11 cellular contexts compared by ENCODE assay signal in the genomic region with DNA sequence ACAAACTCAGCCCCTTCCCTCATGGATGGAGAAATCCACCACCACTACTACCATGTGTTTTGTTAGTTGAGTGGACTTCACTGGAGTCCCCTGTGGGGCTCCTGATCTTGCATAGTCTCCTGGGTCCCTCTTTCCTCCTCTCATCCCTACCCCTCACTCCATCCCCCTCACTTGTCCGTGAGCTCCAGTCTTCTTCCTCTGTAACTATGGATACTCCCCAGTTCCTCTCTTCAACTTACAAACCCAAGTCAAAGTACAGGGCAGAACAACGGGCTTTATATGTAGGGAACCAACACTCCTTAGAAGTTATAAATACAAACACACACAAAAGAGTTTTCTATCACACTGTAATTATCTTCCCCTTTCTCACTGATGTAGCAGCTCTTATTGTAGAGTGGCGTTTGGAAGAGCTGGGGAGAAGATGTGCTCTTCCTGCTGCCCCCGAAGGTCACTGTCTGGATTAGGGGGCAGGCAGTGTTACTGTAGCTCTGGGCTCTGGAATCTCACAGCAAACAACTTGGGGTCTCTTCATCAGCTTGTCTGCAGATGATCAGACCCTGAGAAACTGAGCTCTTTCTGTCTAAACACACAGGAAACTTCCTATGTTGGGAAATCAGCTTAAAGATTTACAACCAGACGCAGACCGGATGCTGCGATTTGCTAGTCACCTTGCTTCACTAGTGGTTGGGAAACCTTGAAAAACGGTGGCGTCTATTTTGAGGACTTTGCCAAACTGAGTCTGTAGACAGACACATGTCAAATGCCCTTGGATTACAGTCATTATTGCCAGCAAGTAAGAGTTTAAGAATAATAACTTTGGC. TPM values are rescaled to one million over a fixed set of nuclear protein-coding genes. Genes with fewer than 3 reads are reported as not detected.
A peak's percentile ranks its signal among the peaks of the same experiment; 100 is the strongest.
DNase-seq lines count a peak whose midpoint lies in the region; ATAC-seq and TF ChIP-seq lines count a peak whose summit lies in the region.
"Had no signal": no experiment of that assay in that cellular context is flagged by ENCODE, and none has a peak within 500 bp of the region (broad histone marks: within the 10 kb centered on the region; RNA-seq: fewer than 3 reads in every experiment).

No MANE protein-coding gene starts in this region.

- H4K91ac ChIP-seq in mesenchymal stem cell (ENCODE audit: low read length) = no peak overlapping the region

- H3K27ac ChIP-seq in mesenchymal stem cell (ENCODE audit: low read length, poor library complexity, severe bottlenecking) (no peak overlapping the region), psoas muscle (no peak overlapping the region)
- H3K27ac ChIP-seq: prostate gland had no signal

- no peak overlapping the region for H3K4me3 ChIP-seq in mesenchymal stem cell (ENCODE audit: insufficient read depth in 1 of 2, low read depth in 1 of 2, low read length in 2 of 2)
- no peak overlapping the region for H3K4me3 ChIP-seq in psoas muscle
- H3K4me3 ChIP-seq: heart right ventricle, prostate gland had no signal

- H3K9me3 ChIP-seq in mesenchymal stem cell (ENCODE audit: control insufficient read depth, low read length) (no peaks in the 10 kb centered on the region), psoas muscle (no peaks in the 10 kb centered on the region)
- H3K9me3 ChIP-seq: heart right ventricle, prostate gland had no signal

- ATAC-seq in HG03108 (IDR thresholded peaks at IDR 0.05; ENCODE audit: unreplicated experiment) (peak; percentile 64), activated B cell treated with CpG ODN at 0.5 μM for 24 hours (ENCODE audit: low read depth) (peak; percentile 52), psoas muscle (no peak), GM21529 (IDR thresholded peaks at IDR 0.05; ENCODE audit: unreplicated experiment) (no peak), GM18505 (IDR thresholded peaks at IDR 0.05; ENCODE audit: unreplicated experiment) (no peak)

- no peak overlapping the region for H4K8ac ChIP-seq in mesenchymal stem cell (ENCODE audit: low read length)

- no peaks in the 10 kb centered on the region for H3K27me3 Mint-ChIP-seq in activated B cell treated with CpG ODN at 0.5 μM for 24 hours

- no peak overlapping the region for H2AK5ac ChIP-seq in mesenchymal stem cell (ENCODE audit: low read length, severe bottlenecking)

- H3K4me1 ChIP-seq in mesenchymal stem cell (ENCODE audit: control insufficient read depth, insufficient read depth, low read depth, low read length) (no peaks in the 10 kb centered on the region), psoas muscle (no peaks in the 10 kb centered on the region)
- H3K4me1 ChIP-seq: prostate gland had no signal

- H2BK15ac ChIP-seq in mesenchymal stem cell (ENCODE audit: low read depth, poor library complexity, severe bottlenecking) = peak overlapping the region; percentile 55

- peak overlapping the region; percentile 55 for H3K4me3 Mint-ChIP-seq in activated B cell treated with CpG ODN at 0.5 μM for 24 hours

- peaks cover 70% of the 10 kb centered on the region for H3K4me1 Mint-ChIP-seq in activated B cell treated with CpG ODN at 0.5 μM for 24 hours

- H3K36me3 ChIP-seq in mesenchymal stem cell (ENCODE audit: control insufficient read depth in 1 of 2, insufficient read depth in 2 of 2, low read depth in 1 of 2, low read length in 2 of 2) (no peaks in the 10 kb centered on the region), psoas muscle (ENCODE audit: insufficient read depth in 1 of 2, low read depth in 1 of 2) (no peaks in the 10 kb centered on the region)
- H3K36me3 ChIP-seq: heart right ventricle, prostate gland had no signal

- no peak overlapping the region for H3K18ac ChIP-seq in mesenchymal stem cell (ENCODE audit: low read depth in 1 of 2, low read length in 2 of 2)

- no peak overlapping the region for H3K4me2 ChIP-seq in mesenchymal stem cell (ENCODE audit: low read length, poor library complexity, severe bottlenecking)

- intact Hi-C loops in activated B cell treated with CpG ODN at 0.5 μM for 24 hours (cut with micrococcal nuclease) (loop anchor here (1.0 kb wide), 2 partner anchors 9 to 11 kb away; no protein-coding TSS in a partner anchor), psoas muscle (cut with DNase I) (no loop called here)

- CTCF ChIA-PET in activated B cell treated with CpG ODN at 0.5 μM for 24 hours (lab: Charles Lee) = interaction anchor here (1.0 to 1.5 kb wide), 4 partner anchors 11 to 60 kb away, joined by 3 to 6 read pairs (median 3); no protein-coding TSS in a partner anchor

- TF ChIP-seq POLR2A in GM18505 (IDR thresholded peaks at IDR 0.05; ENCODE audit: borderline replicate concordance, extremely low read depth, insufficient read depth, insufficient read length) = no peak

- H3K23ac ChIP-seq in mesenchymal stem cell (ENCODE audit: low read length in 2 of 2) = no peak overlapping the region

- no peak overlapping the region for H2BK120ac ChIP-seq in mesenchymal stem cell (ENCODE audit: low read depth, low read length)

- no peak overlapping the region for H3K14ac ChIP-seq in mesenchymal stem cell (ENCODE audit: low read length in 2 of 2)

- H3K27me3 ChIP-seq in mesenchymal stem cell (ENCODE audit: control insufficient read depth in 1 of 2, insufficient read depth in 1 of 2, low read length in 2 of 2) = no peaks in the 10 kb centered on the region
- H3K27me3 ChIP-seq in psoas muscle (ENCODE audit: insufficient read depth in 3 of 3, low read length in 2 of 3) = no peaks in the 10 kb centered on the region

- DNase-seq in GM13976 (ENCODE audit: low spot score) = peak; percentile 44
- no peak for DNase-seq in activated B cell treated with CpG ODN at 0.5 μM for 24 hours
- peak; percentile 78 for DNase-seq in mesenchymal stem cell
- DNase-seq in psoas muscle = no peak
- no peak for DNase-seq in inferior parietal cortex (ENCODE audit: extremely low spot score)
- DNase-seq: heart right ventricle, NCI-H748 treated with DMSO at 0.1 percent for 48 hours had no signal

- no peak overlapping the region for H3K9ac ChIP-seq in mesenchymal stem cell (ENCODE audit: low read length)

- H2BK12ac ChIP-seq in mesenchymal stem cell (ENCODE audit: low read length in 2 of 2) = no peak overlapping the region

- no peak for TF ChIP-seq CTCF in GM13976 (IDR thresholded peaks at IDR 0.05; ENCODE audit: borderline replicate concordance, control extremely low read depth, extremely low read depth, insufficient read depth, missing control alignments)
- no peak for TF ChIP-seq CTCF in activated B cell treated with CpG ODN at 0.5 μM for 24 hours (IDR thresholded peaks at IDR 0.05)
- TF ChIP-seq CTCF in psoas muscle (IDR thresholded peaks at IDR 0.05) = no peak

- POLR2A ChIA-PET in activated B cell treated with CpG ODN at 0.5 μM for 24 hours (lab: Charles Lee) = interaction anchor here (0.6 to 4.0 kb wide), 6 partner anchors 10 to 105 kb away, joined by 3 to 26 read pairs (median 4); a partner anchor contains a TSS

- H3K9me3 Mint-ChIP-seq in activated B cell treated with CpG ODN at 0.5 μM for 24 hours = no peaks in the 10 kb centered on the region

- H3K36me3 Mint-ChIP-seq in activated B cell treated with CpG ODN at 0.5 μM for 24 hours (ENCODE audit: low read depth) = peaks cover 68% of the 10 kb centered on the region

- no peak overlapping the region for H3K4ac ChIP-seq in mesenchymal stem cell (ENCODE audit: low read depth in 1 of 2, low read length in 2 of 2)

- WGBS in mesenchymal stem cell = 66% methylated on average over 9 of the region's 9 CpGs
- 76 to 81% (median 78%) methylated on average over 9 of the region's 9 CpGs for WGBS in psoas muscle, 3 donors

- H3K79me1 ChIP-seq in mesenchymal stem cell (replicated peaks; ENCODE audit: low read length, poor library complexity, severe bottlenecking) = no peaks in the 10 kb centered on the region

- H2BK5ac ChIP-seq in mesenchymal stem cell (ENCODE audit: low read depth, low read length, poor library complexity, severe bottlenecking) = no peak overlapping the region

- H3K27ac Mint-ChIP-seq in activated B cell treated with CpG ODN at 0.5 μM for 24 hours = peak overlapping the region; percentile 91

- no peak overlapping the region for H2AFZ ChIP-seq in mesenchymal stem cell (ENCODE audit: low read depth, low read length)

- in situ Hi-C loops in GM13976 (cut with MboI; ENCODE audit: low sequenced_read_pairs, unreplicated experiment) = no loop called here

RNA-seq across cellular contexts. Expression of a gene that starts 13.6 kb away (rescaled TPM):
- total RNA-seq in activated B cell treated with CpG ODN at 0.5 μM for 24 hours (28.9 and 32.3 TPM in 2 replicates), psoas muscle (1 to 10 TPM in 3 of 4 donors, under 1 TPM in 1; 0.97 to 1.4 (median 1.1) TPM)
- polyA plus RNA-seq in mesenchymal stem cell (2013, experiment 1 of 2) = 2.4 TPM
- polyA plus RNA-seq in mesenchymal stem cell (2013, experiment 2 of 2) = 2.9 TPM
- polyA plus RNA-seq in psoas muscle = under 1 TPM; 0.25 to 0.63 (median 0.34) TPM

Comparison
In these comparisons a context has a peak if more than half of its experiments do, and no peak if none do; other contexts are left out.
1. DNase-seq: peak in GM13976 (single experiment) and mesenchymal stem cell (single experiment); none in activated B cell treated with CpG ODN at 0.5 μM for 24 hours (single experiment), psoas muscle (0 of 2) and inferior parietal cortex (single experiment).
2. ATAC-seq: peak in HG03108 (single experiment) and activated B cell treated with CpG ODN at 0.5 μM for 24 hours (single experiment); none in psoas muscle (0 of 4), GM21529 (single experiment) and GM18505 (single experiment).
3. RNA of a gene that starts 13.6 kb away (total RNA-seq): 28.9 to 32.3 TPM in activated B cell treated with CpG ODN at 0.5 μM for 24 hours; 0.97 to 1.4 TPM in psoas muscle; every median in the first group is over 10 times any median in the second.